In the genomic region with DNA sequence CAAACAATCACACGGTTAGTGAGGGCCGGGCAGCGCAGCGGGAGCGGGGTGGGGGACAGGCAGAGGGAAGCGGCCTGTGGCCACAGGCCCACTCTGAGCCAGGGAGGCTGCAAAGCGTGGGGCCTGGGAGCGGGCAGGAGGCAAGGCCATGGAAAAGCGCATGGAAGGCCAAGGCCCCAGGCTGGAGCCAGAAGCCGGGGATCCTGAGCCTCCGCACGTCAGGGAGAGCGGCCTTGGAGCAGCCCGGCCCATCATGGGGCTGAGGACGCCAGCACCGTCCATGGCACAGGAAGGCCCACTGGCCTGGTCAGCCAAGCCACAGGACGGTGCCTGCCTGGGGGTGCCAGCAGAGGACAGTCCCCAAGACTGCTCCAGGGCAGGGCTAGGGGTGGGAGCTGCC, we compare ENCODE assay signal across 35 cellular contexts. TPM values are rescaled to one million over a fixed set of nuclear protein-coding genes. Genes with fewer than 3 reads are reported as not detected.
"Had no signal": no experiment of that assay in that cellular context is flagged by ENCODE, and none has a peak within 500 bp of the region (broad histone marks: within the 10 kb centered on the region; RNA-seq: fewer than 3 reads in every experiment).

No MANE protein-coding gene starts in this region.

- H3K4me1 ChIP-seq: SJSA1 had no signal

- H3K9me3 ChIP-seq: MG63, SJSA1, SK-N-SH had no signal

- H3K36me3 ChIP-seq: MG63, SJSA1 had no signal

- H2AFZ ChIP-seq: PC-9 had no signal

- ATAC-seq: Panc1, Right ventricle myocardium inferior had no signal

- H3K27me3 ChIP-seq: MG63 had no signal

- DNase-seq: Kasumi-1, KG1, MG63, NCI-H1048, NCI-H1092 treated with DMSO at 0.1 percent for 48 hours, NCI-H1105 treated with DMSO at 0.1 percent for 48 hours, NCI-H1417, NCI-H1436, NCI-H146, NCI-H1694, NCI-H187, NCI-H1930, NCI-H2029 treated with DMSO at 0.1 percent for 48 hours, NCI-H2081 treated with DMSO at 0.1 percent for 48 hours, NCI-H2107, NCI-H2171, NCI-H226, NCI-H446 treated with DMSO at 0.1 percent for 48 hours, NCI-H510A, NCI-H524, NCI-H526, NCI-H69, NCI-H748 treated with DMSO at 0.1 percent for 48 hours, NCI-H82, PC-9, SHP77 treated with DMSO at 0.1 percent for 48 hours, SK-N-SH, SW 1271 had no signal

- H3K27ac ChIP-seq: PC-9, RWPE1, SJSA1 had no signal

- H3K4me3 ChIP-seq: MG63, PC-9, SJSA1 had no signal

- H3K9ac ChIP-seq: SK-N-SH had no signal

- H3K4me2 ChIP-seq: PC-9, SK-N-SH had no signal

RNA-seq across cellular contexts. Expression of gene AQP12A, which starts 43.1 kb away (rescaled TPM):
- total RNA-seq: M059J, OCI-LY7, PC-9, Right ventricle myocardium inferior, RPMI7951, SJSA1 had no signal
- polyA plus RNA-seq: SK-N-SH had no signal

RNA-seq across cellular contexts. Expression of gene AQP12B, which starts 52.1 kb away (rescaled TPM):
- total RNA-seq: M059J, OCI-LY7, PC-9, Right ventricle myocardium inferior, RPMI7951, SJSA1 had no signal
- polyA plus RNA-seq: SK-N-SH had no signal
